In genomic region chrX:103687073-103687695, GRCh38 we compare ENCODE assay signal across 8 cellular contexts. TPM values are rescaled to one million over a fixed set of nuclear protein-coding genes. Genes with fewer than 3 reads are reported as not detected.
A peak's percentile ranks its signal among the peaks of the same experiment; 100 is the strongest.
DNase-seq lines count a peak whose midpoint lies in the region; ATAC-seq and TF ChIP-seq lines count a peak whose summit lies in the region.

No MANE protein-coding gene starts in this region.

- H3K36me3 ChIP-seq in HUES64 (ENCODE audit: insufficient read depth, low read length) (peaks cover 30% of the 10 kb centered on the region), PC-3 (ENCODE audit: low read depth, low read length) (peaks cover 32% of the 10 kb centered on the region), neuron (ENCODE audit: insufficient read depth, low read length) (peaks cover 18% of the 10 kb centered on the region)

- WGBS in HUES64: under 1% methylated on average over 40 of the region's 40 CpGs

- H3K4me1 ChIP-seq in HUES64 (ENCODE audit: insufficient read depth, low read length) (no peaks in the 10 kb centered on the region; the same call in 1 of the 2 replicates), PC-3 (ENCODE audit: insufficient read depth, low read length) (peaks cover 22% of the 10 kb centered on the region), foreskin keratinocyte (no peaks in the 10 kb centered on the region), neuron (ENCODE audit: insufficient read depth, low read length) (peaks cover 4% of the 10 kb centered on the region)

- no peaks in the 10 kb centered on the region for H3K9me3 ChIP-seq in HUES64 (ENCODE audit: insufficient read depth, low read depth, low read length)
- no peaks in the 10 kb centered on the region for H3K9me3 ChIP-seq in PC-3 (ENCODE audit: low read length)
- no peaks in the 10 kb centered on the region for H3K9me3 ChIP-seq in neuron (ENCODE audit: low read length)

- H3K4me3 ChIP-seq in HUES64 (ENCODE audit: low read length): peak overlapping the region; percentile 97
- H3K4me3 ChIP-seq in PC-3 (ENCODE audit: low read length): peak overlapping the region; percentile 97
- H3K4me3 ChIP-seq in neuron (ENCODE audit: low read length): peak overlapping the region; percentile 63

- H3K9me2 ChIP-seq in PC-3 (replicated peaks; ENCODE audit: low read length): no peaks in the 10 kb centered on the region

- H3K27ac ChIP-seq in HUES64 (ENCODE audit: low read depth, low read length) (peak overlapping the region; percentile 99), PC-3 (ENCODE audit: low read length) (peak overlapping the region; percentile 98), foreskin keratinocyte (peak overlapping the region; percentile 88)

- H2AFZ ChIP-seq in PC-3 (ENCODE audit: low read length) (peak overlapping the region; percentile 82), neuron (ENCODE audit: low read depth, low read length) (no peak overlapping the region)

- intact Hi-C loops in PC-3 (cut with micrococcal nuclease): loop anchor here (2.0 to 5.0 kb wide), 4 partner anchors 48 to 230 kb away; no protein-coding TSS in a partner anchor

- H3K9ac ChIP-seq in HUES64 (ENCODE audit: low read depth, low read length): peak overlapping the region; percentile 91
- peak overlapping the region; percentile 99 for H3K9ac ChIP-seq in PC-3 (ENCODE audit: low read length)

- TSS peak; percentile 64 for BruUV-seq in PC-3 (replicated peaks; lab: Mats Ljungman, UMichigan)

- DNase-seq in DMS153 treated with DMSO at 0.1 percent for 48 hours (lab: John Stamatoyannopoulos, UW; ENCODE audit: unreplicated experiment): peak; percentile 44
- DNase-seq in PC-3: peak; percentile 73
- peak; percentile 75 to 80 for DNase-seq in activated T-helper 1 cell treated with anti-CD3 and anti-CD28 coated beads, Interleukin-2, amount 50 U/mL, for 16 hours (ENCODE audit: low read depth in 1 of 2, low spot score in 1 of 2)
- no peak for DNase-seq in foreskin keratinocyte
- DNase-seq in stromal cell of bone marrow (ENCODE audit: low read depth): peak; percentile 54

- H3K4me2 ChIP-seq in PC-3 (ENCODE audit: low read length): peak overlapping the region; percentile 88

- POLR2A ChIA-PET in PC-3 (lab: Charles Lee; ENCODE audit: unreplicated experiment): interaction anchor here (0.6 to 0.7 kb wide), 3 partner anchors 57 to 148 kb away, joined by 3 to 14 read pairs (median 5); no protein-coding TSS in a partner anchor

- H3K27me3 ChIP-seq in HUES64 (ENCODE audit: insufficient read depth, low read length): no peaks in the 10 kb centered on the region
- H3K27me3 ChIP-seq in PC-3 (ENCODE audit: low read length): no peaks in the 10 kb centered on the region
- H3K27me3 ChIP-seq in foreskin keratinocyte: no peaks in the 10 kb centered on the region
- H3K27me3 ChIP-seq in neuron (ENCODE audit: insufficient read depth, low read length): no peaks in the 10 kb centered on the region

- peaks cover 18% of the 10 kb centered on the region for H4K20me1 ChIP-seq in PC-3 (ENCODE audit: low read length)

- peaks cover 42% of the 10 kb centered on the region for H3K79me2 ChIP-seq in PC-3 (ENCODE audit: low read length)

- CTCF ChIA-PET in PC-3 (lab: Charles Lee): interaction anchor here (0.6 to 1.0 kb wide), 3 partner anchors 87 to 507 kb away, joined by 3 to 23 read pairs (median 3); no protein-coding TSS in a partner anchor

- ATAC-seq in GM21515 (IDR thresholded peaks at IDR 0.05; ENCODE audit: unreplicated experiment) (peak; percentile 54), PC-3 (peak; percentile 74), foreskin keratinocyte (peak; percentile 58)

- H3F3A ChIP-seq in PC-3 (ENCODE audit: low read length, unreplicated experiment): peaks cover 2% of the 10 kb centered on the region

- no peak; the same call in 1 of the 2 replicates for TF ChIP-seq CTCF in PC-3 (conservative IDR thresholded peaks at IDR 0.05; ENCODE audit: low read depth, low read length)
- peak; percentile 55 for TF ChIP-seq CTCF in foreskin keratinocyte (conservative IDR thresholded peaks at IDR 0.05)

RNA-seq across cellular contexts. Expression of gene MORF4L2, which starts 0.7 kb away (rescaled TPM):
- polyA plus RNA-seq in HUES64 (2013, experiment 1 of 2): 251 TPM
- 275 TPM for polyA plus RNA-seq in HUES64 (2013, experiment 2 of 2)
- total RNA-seq in PC-3 (2014; rRNA removed) (349 and 414 TPM in 2 replicates), foreskin keratinocyte (375 and 426 TPM in 2 replicates)
- 213 and 226 TPM in 2 replicates for polyA plus RNA-seq in foreskin keratinocyte

RNA-seq across cellular contexts. Expression of gene TMEM31, which starts 23.5 kb away (rescaled TPM):
- 0.50 TPM for polyA plus RNA-seq in HUES64 (2013, experiment 1 of 2)
- polyA plus RNA-seq in HUES64 (2013, experiment 2 of 2): 0.95 TPM
- total RNA-seq in PC-3 (2014; rRNA removed): 0.40 TPM in 1 of 2 replicates, not detected in the other
- total RNA-seq in foreskin keratinocyte: not detected in 2 replicates
- not detected in 2 replicates for polyA plus RNA-seq in foreskin keratinocyte

RNA-seq across cellular contexts. Expression of gene TCEAL1, which starts 58.4 kb away (rescaled TPM):
- polyA plus RNA-seq in HUES64 (2013, experiment 1 of 2): 4.8 TPM
- polyA plus RNA-seq in HUES64 (2013, experiment 2 of 2): 4.8 TPM
- 22.8 and 26.3 TPM in 2 replicates for total RNA-seq in PC-3 (2014; rRNA removed)
- total RNA-seq in foreskin keratinocyte: 12.6 and 13.4 TPM in 2 replicates
- polyA plus RNA-seq in foreskin keratinocyte: 11.6 and 13.9 TPM in 2 replicates

Comparison
In these comparisons a context has a peak if more than half of its experiments do, and no peak if none do; other contexts are left out.
1. DNase-seq: peak in DMS153 treated with DMSO at 0.1 percent for 48 hours (single experiment), PC-3 (single experiment), activated T-helper 1 cell treated with anti-CD3 and anti-CD28 coated beads, Interleukin-2, amount 50 U/mL, for 16 hours (2 of 2) and stromal cell of bone marrow (single experiment); none in foreskin keratinocyte (0 of 2).
2. Peak in every context shown above with its lines, with median percentiles within 50 percentile points of each other: ATAC-seq, H3K27ac ChIP-seq and H3K4me3 ChIP-seq.